21 cellular contexts compared by ENCODE assay signal in genomic region chr2:107266555-107266954, GRCh38.
DNase-seq lines count a peak whose midpoint lies in the region; ATAC-seq, FAIRE-seq and TF ChIP-seq lines count a peak whose summit lies in the region.
"Had no signal": no experiment of that assay in that cellular context is flagged by ENCODE, and none has a peak within 500 bp of the region (broad histone marks: within the 10 kb centered on the region; RNA-seq: fewer than 3 reads in every experiment).

No MANE protein-coding gene starts in this region.

- no peak for DNase-seq in HepG2 (ENCODE audit: low spot score)
- DNase-seq in right lobe of liver = no peak
- DNase-seq in GM12878 (ENCODE audit: low read depth, low spot score) = no peak
- DNase-seq in retina = peak; percentile 27
- DNase-seq in activated CD8-positive, alpha-beta memory T cell treated with anti-CD3 and anti-CD28 coated beads, Interleukin-2, amount 50 U/mL, for 48 hours = no peak
- DNase-seq in GM10248 (ENCODE audit: extremely low spot score) = no peak
- DNase-seq: AML-193; Caco-2; Calu3; CD4-positive, alpha-beta T cell; CD8-positive, alpha-beta T cell; DMS79 treated with DMSO at 0.1 percent for 48 hours; GF-D8 had no signal

- POLR2A ChIA-PET in HepG2 (lab: Yijun Ruan, JAX) = no interaction called here
- POLR2A ChIA-PET in GM12878 (lab: Charles Lee) = no interaction called here
- POLR2A ChIA-PET in GM10248 (lab: Yijun Ruan, JAX) = no interaction called here

- ATAC-seq in HepG2 (no peak), right lobe of liver (no peak), GM12878 (no peak)
- ATAC-seq: A549; CD8-positive, alpha-beta T cell had no signal

- RAD21 ChIA-PET in GM12878 (lab: Charles Lee; ENCODE audit: unreplicated experiment) = no interaction called here

- H4K20me1 ChIP-seq in HepG2 (ENCODE audit: insufficient read depth, low read length) (no peaks in the 10 kb centered on the region), GM12878 (ENCODE audit: control insufficient read depth, insufficient read depth) (no peaks in the 10 kb centered on the region)
- H4K20me1 ChIP-seq: BLaER1 treated with 17β-estradiol and CSF1 and Interleukin-3, amounts not matched to agents 10 nM and 100 nM had no signal

- H3K4me3 ChIP-seq in HepG2 (replicated peaks in 1 of 3; ENCODE audit: insufficient read depth in 1 of 3, low read depth in 2 of 3, low read length in 3 of 3) = no peak overlapping the region
- H3K4me3 ChIP-seq in right lobe of liver = no peak overlapping the region
- H3K4me3 ChIP-seq in GM12878 = no peak overlapping the region
- H3K4me3 ChIP-seq: A549; BLaER1 treated with 17β-estradiol and CSF1 and Interleukin-3, amounts not matched to agents 10 nM and 100 nM had no signal

- TF ChIP-seq EP300 in HepG2 (IDR thresholded peaks at IDR 0.05; ENCODE audit: low read depth in 2 of 2, low read length in 2 of 2) = no peak
- TF ChIP-seq EP300 in HepG2 (CRISPR knock-in tag; IDR thresholded peaks at IDR 0.05; ENCODE audit: borderline replicate concordance) = no peak
- TF ChIP-seq EP300 in GM12878 (IDR thresholded peaks at IDR 0.05; ENCODE audit: borderline replicate concordance in 1 of 2, control insufficient read depth in 1 of 2, low read depth in 2 of 2, low read length in 2 of 2) = no peak

- TF ChIP-seq POLR2A in HepG2 (IDR thresholded peaks at IDR 0.05; ENCODE audit: insufficient read depth in 1 of 2, low read depth in 2 of 2, low read length in 2 of 2) (no peak), right lobe of liver (IDR thresholded peaks at IDR 0.05) (no peak), GM12878 (IDR thresholded peaks at IDR 0.05; ENCODE audit: low read depth, low read length) (no peak)

- BruUV-seq in HepG2 (replicated peaks; lab: Mats Ljungman, UMichigan) (no TSS peak), GM12878 (replicated peaks; lab: Mats Ljungman, UMichigan) (no TSS peak)

- WGBS in HepG2 (ENCODE audit: low lambda C conversion rate) = 14% methylated on average over 1 of the region's 1 CpG
- 76% methylated on average over 1 of the region's 1 CpG for WGBS in right lobe of liver (ENCODE audit: insufficient coverage, low coverage, low lambda C conversion rate, missing lambda C conversion rate)
- WGBS in GM12878 (ENCODE audit: insufficient coverage, insufficient replicate concordance, low lambda C conversion rate, missing lambda C conversion rate) = 35% methylated on average over 1 of the region's 1 CpG

- no peak overlapping the region for H3K9ac ChIP-seq in HepG2 (ENCODE audit: insufficient read depth, low read depth, low read length)
- H3K9ac ChIP-seq in GM12878 (ENCODE audit: control insufficient read depth, insufficient read depth, low read length) = no peak overlapping the region
- H3K9ac ChIP-seq: BLaER1 treated with 17β-estradiol and CSF1 and Interleukin-3, amounts not matched to agents 10 nM and 100 nM had no signal

- H3K4me1 ChIP-seq in HepG2 (ENCODE audit: insufficient read depth, low read length) (no peaks in the 10 kb centered on the region), right lobe of liver (no peaks in the 10 kb centered on the region), GM12878 (ENCODE audit: control insufficient read depth, insufficient read depth, low read length) (no peaks in the 10 kb centered on the region)
- H3K4me1 ChIP-seq: A549, Caco-2 had no signal

- H3K36me3 ChIP-seq in HepG2 (replicated peaks in 1 of 2; ENCODE audit: control insufficient read depth in 1 of 2, insufficient read depth in 2 of 2, low read length in 2 of 2) = no peaks in the 10 kb centered on the region
- no peaks in the 10 kb centered on the region for H3K36me3 ChIP-seq in right lobe of liver
- no peaks in the 10 kb centered on the region for H3K36me3 ChIP-seq in GM12878 (ENCODE audit: control insufficient read depth in 2 of 2, insufficient read depth in 2 of 2, low read length in 1 of 2)
- H3K36me3 ChIP-seq: BLaER1 treated with 17β-estradiol and CSF1 and Interleukin-3, amounts not matched to agents 10 nM and 100 nM had no signal

- H3K27me3 ChIP-seq in HepG2 (ENCODE audit: control insufficient read depth in 1 of 2, insufficient read depth in 2 of 2, low read length in 2 of 2) = no peaks in the 10 kb centered on the region
- H3K27me3 ChIP-seq in right lobe of liver = no peaks in the 10 kb centered on the region
- no peaks in the 10 kb centered on the region for H3K27me3 ChIP-seq in GM12878 (replicated peaks in 1 of 2; ENCODE audit: control insufficient read depth in 2 of 2, insufficient read depth in 2 of 2, low read length in 1 of 2)
- H3K27me3 ChIP-seq: BLaER1 treated with 17β-estradiol and CSF1 and Interleukin-3, amounts not matched to agents 10 nM and 100 nM had no signal

- TF ChIP-seq RAD21 in HepG2 (CRISPR knock-in tag; IDR thresholded peaks at IDR 0.05) = no peak
- TF ChIP-seq RAD21 in GM12878 (IDR thresholded peaks at IDR 0.05; ENCODE audit: insufficient read depth, low read depth, low read length) = no peak

- TF ChIP-seq CTCF in HepG2 (CRISPR knock-in tag; IDR thresholded peaks at IDR 0.05) (no peak), right lobe of liver (IDR thresholded peaks at IDR 0.05) (no peak), GM12878 (IDR thresholded peaks at IDR 0.05 in 2 of 3, conservative IDR thresholded peaks at IDR 0.05 in 1 of 3; ENCODE audit: control insufficient read depth in 2 of 3, extremely low read depth in 1 of 3, insufficient read depth in 1 of 3, low read depth in 3 of 3, low read length in 3 of 3) (no peak), GM10248 (IDR thresholded peaks at IDR 0.05; ENCODE audit: control extremely low read depth, extremely low read depth, low read depth, missing control alignments) (no peak)

- in situ Hi-C loops in HepG2 (cut with HindIII; ENCODE audit: extremely low pct_ligation_motif_present, low pct_unique_long_range_greater_than_20kb) (no loop called here), GM12878 (cut with MboI) (no loop called here)

- no peak overlapping the region for H2AFZ ChIP-seq in HepG2 (ENCODE audit: low read length)
- no peak overlapping the region for H2AFZ ChIP-seq in GM12878 (ENCODE audit: control insufficient read depth, low read depth, low read length)

- H3K27ac ChIP-seq in HepG2 (ENCODE audit: extremely low read length, insufficient read depth, low read length) (no peak overlapping the region), right lobe of liver (no peak overlapping the region), GM12878 (ENCODE audit: control insufficient read depth, insufficient read depth) (no peak overlapping the region)
- H3K27ac ChIP-seq: 22Rv1; A549; BLaER1 treated with 17β-estradiol and CSF1 and Interleukin-3, amounts not matched to agents 10 nM and 100 nM; C4-2B had no signal

- H3K79me2 ChIP-seq in HepG2 (ENCODE audit: insufficient read depth, low read length) = no peaks in the 10 kb centered on the region
- no peaks in the 10 kb centered on the region for H3K79me2 ChIP-seq in GM12878 (ENCODE audit: control insufficient read depth, insufficient read depth, low read length)

- intact Hi-C loops in HepG2 (cut with micrococcal nuclease; ENCODE audit: unreplicated experiment) = no loop called here
- intact Hi-C loops in right lobe of liver (cut with DNase I) = no loop called here
- intact Hi-C loops in GM12878 (cut with micrococcal nuclease; ENCODE audit: unreplicated experiment) = no loop called here

- H3K4me2 ChIP-seq in HepG2 (ENCODE audit: low read depth, low read length) (no peak overlapping the region), GM12878 (ENCODE audit: control insufficient read depth, insufficient read depth) (no peak overlapping the region)
- H3K4me2 ChIP-seq: A549; BLaER1 treated with 17β-estradiol and CSF1 and Interleukin-3, amounts not matched to agents 10 nM and 100 nM had no signal

- FAIRE-seq in HepG2 (lab: Jason Lieb, UNC) (no peak), GM12878 (lab: Jason Lieb, UNC) (no peak)
- FAIRE-seq: A549, D721Med, G401.6, GM12891, GM19239 had no signal

- CTCF ChIA-PET in HepG2 (lab: Yijun Ruan, JAX; ENCODE audit: low intra/inter-chr PET ratio, low total read pairs) = no interaction called here
- CTCF ChIA-PET in GM12878 (lab: Yijun Ruan, JAX) = no interaction called here
- CTCF ChIA-PET in GM10248 (lab: Yijun Ruan, JAX) = interaction anchor here (1.0 to 1.5 kb wide), 3 partner anchors 9 to 21 kb away, joined by 3 read pairs; no protein-coding TSS in a partner anchor

- SMC1A ChIA-PET in GM12878 (lab: Charles Lee; ENCODE audit: uncharacterized antibody, unreplicated experiment) = no interaction called here

- no peaks in the 10 kb centered on the region for H3K9me3 ChIP-seq in HepG2 (ENCODE audit: low read length)
- H3K9me3 ChIP-seq in right lobe of liver = no peaks in the 10 kb centered on the region
- no peaks in the 10 kb centered on the region for H3K9me3 ChIP-seq in GM12878 (replicated peaks; ENCODE audit: control insufficient read depth, insufficient read depth, low read length)
- H3K9me3 ChIP-seq: A549; BLaER1 treated with 17β-estradiol and CSF1 and Interleukin-3, amounts not matched to agents 10 nM and 100 nM; Caco-2 had no signal

TF ChIP-seq in HepG2, 621 proteins besides CTCF, POLR2A, EP300 and RAD21 (continues in another document):
- no peak for TF ChIP-seq NFATC3 (CRISPR knock-in tag; IDR thresholded peaks at IDR 0.05)

TF ChIP-seq in GM12878, 131 proteins besides CTCF, POLR2A, EP300 and RAD21:
- TF ChIP-seq E2F4 (IDR thresholded peaks at IDR 0.05; ENCODE audit: low read depth, low read length) = no peak
- TF ChIP-seq ATF7 (IDR thresholded peaks at IDR 0.05; ENCODE audit: low read depth) = 0 out of 2 replicates have a peak, but pooled peaks have one; percentile 13
